8 cellular contexts compared by ENCODE assay signal in the genomic region with DNA sequence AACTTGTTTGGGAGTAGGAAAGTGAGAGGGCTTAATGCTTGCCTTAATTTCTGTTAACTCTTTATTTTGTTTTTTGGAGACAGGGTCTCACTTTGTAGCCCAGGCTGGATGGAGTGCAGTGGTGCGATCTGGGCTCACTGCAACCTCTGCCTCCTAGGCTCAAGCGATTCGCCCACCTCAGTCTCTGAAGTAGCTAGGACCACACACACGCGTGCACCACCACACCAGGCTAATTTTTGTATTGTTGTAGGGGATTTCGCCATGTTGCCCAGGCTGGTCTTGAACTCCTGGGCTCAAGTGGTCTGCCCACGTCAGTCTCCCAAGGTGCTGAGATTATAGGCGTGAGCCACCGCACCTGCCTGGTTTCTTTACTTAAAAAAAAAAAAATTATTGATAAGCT. TPM values are rescaled to one million over a fixed set of nuclear protein-coding genes. Genes with fewer than 3 reads are reported as not detected.
DNase-seq lines count a peak whose midpoint lies in the region; ATAC-seq, FAIRE-seq and TF ChIP-seq lines count a peak whose summit lies in the region.

No MANE protein-coding gene starts in this region.

- H3K4me3 ChIP-seq in breast epithelium: peak overlapping the region in 2 of 3 donors; percentile 67 to 98

- H3K4me3 Mint-ChIP-seq in IgD-negative memory B cell: peak overlapping the region in 3 of 4 donors; percentile 33 to 94 (median 94)
- peak overlapping the region; percentile 91 for H3K4me3 Mint-ChIP-seq in natural killer cell treated with Interleukin-12 subunit alpha and Interleukin-12 subunit beta and Interleukin-15 and Interleukin-18, amount 100 ng/mL, for 72 hours

- no peaks in the 10 kb centered on the region for H3K36me3 ChIP-seq in breast epithelium

- FAIRE-seq in D721Med (lab: Jason Lieb, UNC): no peak

- H3K27ac ChIP-seq in C4-2B (peak overlapping the region; percentile 92; the same call in 1 of the 2 replicates), breast epithelium (no peak overlapping the region)

- no peak for TF ChIP-seq POLR2A in breast epithelium (IDR thresholded peaks at IDR 0.05)

- no peaks in the 10 kb centered on the region for H3K36me3 Mint-ChIP-seq in IgD-negative memory B cell
- H3K36me3 Mint-ChIP-seq in natural killer cell treated with Interleukin-12 subunit alpha and Interleukin-12 subunit beta and Interleukin-15 and Interleukin-18, amount 100 ng/mL, for 72 hours: no peaks in the 10 kb centered on the region

- TF ChIP-seq CTCF in C4-2B (conservative IDR thresholded peaks at IDR 0.05) (no peak), breast epithelium (IDR thresholded peaks at IDR 0.05) (no peak), D721Med (IDR thresholded peaks at IDR 0.05; ENCODE audit: insufficient read depth, missing control alignments) (no peak)

- H3K9me3 Mint-ChIP-seq in IgD-negative memory B cell: no peaks in the 10 kb centered on the region
- H3K9me3 Mint-ChIP-seq in natural killer cell treated with Interleukin-12 subunit alpha and Interleukin-12 subunit beta and Interleukin-15 and Interleukin-18, amount 100 ng/mL, for 72 hours: no peaks in the 10 kb centered on the region

- peaks cover 12% of the 10 kb centered on the region for H3K27me3 Mint-ChIP-seq in IgD-negative memory B cell
- peaks cover 0 to 12% of the 10 kb centered on the region in 2 donors for H3K27me3 Mint-ChIP-seq in natural killer cell treated with Interleukin-12 subunit alpha and Interleukin-12 subunit beta and Interleukin-15 and Interleukin-18, amount 100 ng/mL, for 72 hours

- no peak for DNase-seq in breast epithelium (ENCODE audit: low spot score in 2 of 2)
- DNase-seq in natural killer cell treated with Interleukin-12 subunit alpha and Interleukin-12 subunit beta and Interleukin-15 and Interleukin-18, amount 100 ng/mL, for 72 hours (ENCODE audit: low spot score): no peak
- no peak for DNase-seq in GF-D8 (lab: John Stamatoyannopoulos, UW)
- no peak for DNase-seq in COR-L47 (lab: John Stamatoyannopoulos, UW)
- DNase-seq in NCI-H187 (lab: John Stamatoyannopoulos, UW): no peak
- no peak for DNase-seq in D721Med (ENCODE audit: insufficient read length, low spot score)

- H3K27me3 ChIP-seq in breast epithelium: no peaks in the 10 kb centered on the region

- intact Hi-C loops in breast epithelium (cut with DNase I; ENCODE audit: low total_unique reads): no loop called here

- H3K4me1 Mint-ChIP-seq in IgD-negative memory B cell: peaks cover 25 to 36% (median 35%) of the 10 kb centered on the region in 3 donors
- peaks cover 51 to 62% of the 10 kb centered on the region in 2 donors for H3K4me1 Mint-ChIP-seq in natural killer cell treated with Interleukin-12 subunit alpha and Interleukin-12 subunit beta and Interleukin-15 and Interleukin-18, amount 100 ng/mL, for 72 hours (ENCODE audit: low read depth in 2 of 2)

- no peaks in the 10 kb centered on the region for H3K4me1 ChIP-seq in breast epithelium

- ATAC-seq in natural killer cell treated with Interleukin-12 subunit alpha and Interleukin-12 subunit beta and Interleukin-15 and Interleukin-18, amount 100 ng/mL, for 72 hours: no peak

- H3K9me3 ChIP-seq in breast epithelium: no peaks in the 10 kb centered on the region

- peak overlapping the region in 2 of 3 donors; percentile 95 to 98 for H3K27ac Mint-ChIP-seq in IgD-negative memory B cell
- H3K27ac Mint-ChIP-seq in natural killer cell treated with Interleukin-12 subunit alpha and Interleukin-12 subunit beta and Interleukin-15 and Interleukin-18, amount 100 ng/mL, for 72 hours: peak overlapping the region in 1 of 2 donors; percentile 82

RNA-seq across cellular contexts. Expression of gene PPP2R2D, which starts 1.9 kb away (rescaled TPM):
- 17.1 TPM for polyA plus RNA-seq in IgD-negative memory B cell
- total RNA-seq in breast epithelium: 10 to 100 TPM; 33.0 to 51.8 (median 44.1) TPM
- total RNA-seq in natural killer cell treated with Interleukin-12 subunit alpha and Interleukin-12 subunit beta and Interleukin-15 and Interleukin-18, amount 100 ng/mL, for 72 hours: 10 to 100 TPM; 27.0 to 47.4 TPM
